17 cellular contexts compared by ENCODE assay signal in genomic region chr6:33405541-33405940, GRCh38. TPM values are rescaled to one million over a fixed set of nuclear protein-coding genes. Genes with fewer than 3 reads are reported as not detected.
DNase-seq lines count a peak whose midpoint lies in the region; ATAC-seq lines count a peak whose summit lies in the region.
"Had no signal": no experiment of that assay in that cellular context is flagged by ENCODE, and none has a peak within 500 bp of the region (broad histone marks: within the 10 kb centered on the region; RNA-seq: fewer than 3 reads in every experiment).

No MANE protein-coding gene starts in this region.

- intact Hi-C loops in activated T-helper 2 cell treated with anti-CD3 and anti-CD28 coated beads, Interferon-gamma antibody, Interleukin-2, Interleukin-4, amounts not matched to agents 10 μg/mL and 5 μg/mL and 100 μg/mL, durations not matched to agents 14 hours and 24 hours and 36 hours (cut with micrococcal nuclease) = no loop called here

- peaks cover 38% of the 10 kb centered on the region for H3K36me3 Mint-ChIP-seq in activated naive CD8-positive, alpha-beta T cell treated with anti-CD3 and anti-CD28 coated beads, Interleukin-2, amount 10 ng/mL, durations not matched to agents 7 days and 5 days
- peaks cover 46% of the 10 kb centered on the region for H3K36me3 Mint-ChIP-seq in activated naive CD8-positive, alpha-beta T cell treated with anti-CD3 and anti-CD28 coated beads for 36 hours
- peaks cover 82% of the 10 kb centered on the region for H3K36me3 Mint-ChIP-seq in activated T-helper 2 cell treated with anti-CD3 and anti-CD28 coated beads, Interferon-gamma antibody, Interleukin-2, Interleukin-4, amounts not matched to agents 10 μg/mL and 5 μg/mL and 100 μg/mL, durations not matched to agents 14 hours and 24 hours and 36 hours (ENCODE audit: low read depth)
- H3K36me3 Mint-ChIP-seq in stimulated activated naive B cell treated with anti-CD40 and anti-IgM and Interleukin-4, amounts not matched to agents 10 μg/mL and 1 μg/mL and 100 μg/mL, for 72 hours = peaks cover 9 to 14% of the 10 kb centered on the region in 2 donors

- peaks cover 19% of the 10 kb centered on the region for H3K4me1 Mint-ChIP-seq in activated naive CD8-positive, alpha-beta T cell treated with anti-CD3 and anti-CD28 coated beads, Interleukin-2, amount 10 ng/mL, durations not matched to agents 7 days and 5 days
- peaks cover 9% of the 10 kb centered on the region for H3K4me1 Mint-ChIP-seq in activated naive CD8-positive, alpha-beta T cell treated with anti-CD3 and anti-CD28 coated beads for 36 hours
- peaks cover 24% of the 10 kb centered on the region for H3K4me1 Mint-ChIP-seq in activated T-helper 2 cell treated with anti-CD3 and anti-CD28 coated beads, Interferon-gamma antibody, Interleukin-2, Interleukin-4, amounts not matched to agents 10 μg/mL and 5 μg/mL and 100 μg/mL, durations not matched to agents 14 hours and 24 hours and 36 hours (ENCODE audit: low read depth)
- H3K4me1 Mint-ChIP-seq in stimulated activated naive B cell treated with anti-CD40 and anti-IgM and Interleukin-4, amounts not matched to agents 10 μg/mL and 1 μg/mL and 100 μg/mL, for 72 hours = peaks cover 10 to 11% of the 10 kb centered on the region in 2 donors

- no peaks in the 10 kb centered on the region for H3K27me3 Mint-ChIP-seq in activated naive CD8-positive, alpha-beta T cell treated with anti-CD3 and anti-CD28 coated beads, Interleukin-2, amount 10 ng/mL, durations not matched to agents 7 days and 5 days
- H3K27me3 Mint-ChIP-seq in activated naive CD8-positive, alpha-beta T cell treated with anti-CD3 and anti-CD28 coated beads for 36 hours = no peaks in the 10 kb centered on the region
- H3K27me3 Mint-ChIP-seq in activated T-helper 2 cell treated with anti-CD3 and anti-CD28 coated beads, Interferon-gamma antibody, Interleukin-2, Interleukin-4, amounts not matched to agents 10 μg/mL and 5 μg/mL and 100 μg/mL, durations not matched to agents 14 hours and 24 hours and 36 hours (ENCODE audit: low read depth) = no peaks in the 10 kb centered on the region
- no peaks in the 10 kb centered on the region for H3K27me3 Mint-ChIP-seq in stimulated activated naive B cell treated with anti-CD40 and anti-IgM and Interleukin-4, amounts not matched to agents 10 μg/mL and 1 μg/mL and 100 μg/mL, for 72 hours
- H3K27me3 Mint-ChIP-seq: progenitor cell of endocrine pancreas had no signal

- ATAC-seq in activated naive CD8-positive, alpha-beta T cell treated with anti-CD3 and anti-CD28 coated beads, Interleukin-2, amount 10 ng/mL, durations not matched to agents 7 days and 5 days (ENCODE audit: low read depth) = no peak
- ATAC-seq in stimulated activated naive B cell treated with anti-CD40 and anti-IgM and Interleukin-4, amounts not matched to agents 10 μg/mL and 1 μg/mL and 100 μg/mL, for 72 hours (replicated peaks) = no peak
- ATAC-seq: activated T-cell treated with anti-CD3 and anti-CD28 coated beads, Interleukin-2, amount 50 U/mL, for 72 hours; left colon had no signal

- peak overlapping the region; percentile 14 for H3K4me3 Mint-ChIP-seq in activated naive CD8-positive, alpha-beta T cell treated with anti-CD3 and anti-CD28 coated beads, Interleukin-2, amount 10 ng/mL, durations not matched to agents 7 days and 5 days
- H3K4me3 Mint-ChIP-seq in activated naive CD8-positive, alpha-beta T cell treated with anti-CD3 and anti-CD28 coated beads for 36 hours = no peak overlapping the region
- no peak overlapping the region for H3K4me3 Mint-ChIP-seq in activated T-helper 2 cell treated with anti-CD3 and anti-CD28 coated beads, Interferon-gamma antibody, Interleukin-2, Interleukin-4, amounts not matched to agents 10 μg/mL and 5 μg/mL and 100 μg/mL, durations not matched to agents 14 hours and 24 hours and 36 hours (ENCODE audit: low read depth)
- H3K4me3 Mint-ChIP-seq in stimulated activated naive B cell treated with anti-CD40 and anti-IgM and Interleukin-4, amounts not matched to agents 10 μg/mL and 1 μg/mL and 100 μg/mL, for 72 hours = no peak overlapping the region
- H3K4me3 Mint-ChIP-seq: activated T-cell treated with anti-CD3 and anti-CD28 coated beads, Interleukin-2, amount 50 U/mL, for 72 hours had no signal

- POLR2A ChIA-PET in activated naive CD8-positive, alpha-beta T cell treated with anti-CD3 and anti-CD28 coated beads, Interleukin-2, amount 10 ng/mL, durations not matched to agents 7 days and 5 days (lab: Charles Lee) = interaction anchor here (0.6 to 1.2 kb wide), 4 partner anchors 9 to 132 kb away, joined by 3 to 5 read pairs (median 4); partner anchors contain the start of gene CUTA

- DNase-seq in activated naive CD8-positive, alpha-beta T cell treated with anti-CD3 and anti-CD28 coated beads, Interleukin-2, amount 10 ng/mL, durations not matched to agents 7 days and 5 days = no peak
- DNase-seq in activated naive CD8-positive, alpha-beta T cell treated with anti-CD3 and anti-CD28 coated beads for 36 hours = no peak
- DNase-seq in HT1080 (ENCODE audit: low read depth) (peak; percentile 16), GDM1 (lab: John Stamatoyannopoulos, UW) (no peak), NCI-H446 treated with DMSO at 0.1 percent for 48 hours (lab: John Stamatoyannopoulos, UW) (no peak)
- DNase-seq in activated T-helper 2 cell treated with anti-CD3 and anti-CD28 coated beads, Interferon-gamma antibody, Interleukin-2, Interleukin-4, amounts not matched to agents 10 μg/mL and 5 μg/mL and 100 μg/mL, durations not matched to agents 14 hours and 24 hours and 36 hours (ENCODE audit: low spot score) = no peak
- no peak for DNase-seq in stimulated activated naive B cell treated with anti-CD40 and anti-IgM and Interleukin-4, amounts not matched to agents 10 μg/mL and 1 μg/mL and 100 μg/mL, for 72 hours
- DNase-seq: activated CD4-positive, alpha-beta T cell treated with anti-CD3 and anti-CD28 coated beads, Interleukin-2, amount 50 U/mL, for 4 hours; activated T-cell treated with anti-CD3 and anti-CD28 coated beads, Interleukin-2, amount 50 U/mL, for 72 hours; HCEC 1CT; head of caudate nucleus; left colon; NCI-H526 treated with DMSO at 0.1 percent for 48 hours; stimulated activated CD4-positive, alpha-beta T cell treated with anti-CD3 and anti-CD28 coated beads, Interleukin-2, amount 100 ng/mL, for 24 hours; stimulated activated naive CD4-positive, alpha-beta T cell treated with Interleukin-2 at 50 U/mL for 16 hours; thyroid gland had no signal

- no peaks in the 10 kb centered on the region for H3K9me3 Mint-ChIP-seq in activated naive CD8-positive, alpha-beta T cell treated with anti-CD3 and anti-CD28 coated beads, Interleukin-2, amount 10 ng/mL, durations not matched to agents 7 days and 5 days
- H3K9me3 Mint-ChIP-seq in activated naive CD8-positive, alpha-beta T cell treated with anti-CD3 and anti-CD28 coated beads for 36 hours = no peaks in the 10 kb centered on the region
- H3K9me3 Mint-ChIP-seq in activated T-helper 2 cell treated with anti-CD3 and anti-CD28 coated beads, Interferon-gamma antibody, Interleukin-2, Interleukin-4, amounts not matched to agents 10 μg/mL and 5 μg/mL and 100 μg/mL, durations not matched to agents 14 hours and 24 hours and 36 hours = no peaks in the 10 kb centered on the region
- no peaks in the 10 kb centered on the region for H3K9me3 Mint-ChIP-seq in stimulated activated naive B cell treated with anti-CD40 and anti-IgM and Interleukin-4, amounts not matched to agents 10 μg/mL and 1 μg/mL and 100 μg/mL, for 72 hours
- H3K9me3 Mint-ChIP-seq: activated T-cell treated with anti-CD3 and anti-CD28 coated beads, Interleukin-2, amount 50 U/mL, for 72 hours had no signal

- H3K27ac Mint-ChIP-seq in activated naive CD8-positive, alpha-beta T cell treated with anti-CD3 and anti-CD28 coated beads, Interleukin-2, amount 10 ng/mL, durations not matched to agents 7 days and 5 days = peak overlapping the region; percentile 56
- no peak overlapping the region for H3K27ac Mint-ChIP-seq in activated naive CD8-positive, alpha-beta T cell treated with anti-CD3 and anti-CD28 coated beads for 36 hours
- H3K27ac Mint-ChIP-seq in activated T-helper 2 cell treated with anti-CD3 and anti-CD28 coated beads, Interferon-gamma antibody, Interleukin-2, Interleukin-4, amounts not matched to agents 10 μg/mL and 5 μg/mL and 100 μg/mL, durations not matched to agents 14 hours and 24 hours and 36 hours = peak overlapping the region; percentile 28
- H3K27ac Mint-ChIP-seq in stimulated activated naive B cell treated with anti-CD40 and anti-IgM and Interleukin-4, amounts not matched to agents 10 μg/mL and 1 μg/mL and 100 μg/mL, for 72 hours = peak overlapping the region; percentile 47
- H3K27ac Mint-ChIP-seq: activated T-cell treated with anti-CD3 and anti-CD28 coated beads, Interleukin-2, amount 50 U/mL, for 72 hours; progenitor cell of endocrine pancreas had no signal

RNA-seq across cellular contexts. Expression of gene PHF1, which starts 5.3 kb away (rescaled TPM):
- total RNA-seq in activated naive CD8-positive, alpha-beta T cell treated with anti-CD3 and anti-CD28 coated beads, Interleukin-2, amount 10 ng/mL, durations not matched to agents 7 days and 5 days = 100 to 1,000 TPM in 1 of 2 experiments, 10 to 100 TPM in 1; 98.3 to 105 TPM
- 10 to 100 TPM; 23.5 to 26.0 TPM for total RNA-seq in activated naive CD8-positive, alpha-beta T cell treated with anti-CD3 and anti-CD28 coated beads for 36 hours
- total RNA-seq in HT1080 (2014; rRNA removed; shearing (Covaris generic)) = 27.0 and 30.8 TPM in 2 replicates
- 30.8 and 36.3 TPM in 2 replicates for polyA plus RNA-seq in HT1080 (2015; cell fraction: cytosol; rRNA removed)
- polyA plus RNA-seq in HT1080 (2015; cell fraction: nucleus; rRNA removed) = 104 and 109 TPM in 2 replicates
- 33.0 and 39.1 TPM in 2 replicates for total RNA-seq in activated T-helper 2 cell treated with anti-CD3 and anti-CD28 coated beads, Interferon-gamma antibody, Interleukin-2, Interleukin-4, amounts not matched to agents 10 μg/mL and 5 μg/mL and 100 μg/mL, durations not matched to agents 14 hours and 24 hours and 36 hours

RNA-seq across cellular contexts. Expression of gene CUTA, which starts 12.4 kb away (rescaled TPM):
- 100 to 1,000 TPM; 202 to 209 TPM for total RNA-seq in activated naive CD8-positive, alpha-beta T cell treated with anti-CD3 and anti-CD28 coated beads, Interleukin-2, amount 10 ng/mL, durations not matched to agents 7 days and 5 days
- 100 to 1,000 TPM; 125 to 126 TPM for total RNA-seq in activated naive CD8-positive, alpha-beta T cell treated with anti-CD3 and anti-CD28 coated beads for 36 hours
- total RNA-seq in HT1080 (2014; rRNA removed; shearing (Covaris generic)) = 266 and 270 TPM in 2 replicates
- 173 and 193 TPM in 2 replicates for polyA plus RNA-seq in HT1080 (2015; cell fraction: cytosol; rRNA removed)
- 95.1 and 106 TPM in 2 replicates for polyA plus RNA-seq in HT1080 (2015; cell fraction: nucleus; rRNA removed)
- total RNA-seq in activated T-helper 2 cell treated with anti-CD3 and anti-CD28 coated beads, Interferon-gamma antibody, Interleukin-2, Interleukin-4, amounts not matched to agents 10 μg/mL and 5 μg/mL and 100 μg/mL, durations not matched to agents 14 hours and 24 hours and 36 hours = 143 and 146 TPM in 2 replicates

RNA-seq across cellular contexts. Expression of gene KIFC1, which starts 13.9 kb away (rescaled TPM):
- total RNA-seq in activated naive CD8-positive, alpha-beta T cell treated with anti-CD3 and anti-CD28 coated beads, Interleukin-2, amount 10 ng/mL, durations not matched to agents 7 days and 5 days = 100 to 1,000 TPM; 117 to 127 TPM
- total RNA-seq in activated naive CD8-positive, alpha-beta T cell treated with anti-CD3 and anti-CD28 coated beads for 36 hours = 10 to 100 TPM; 74.1 to 76.9 TPM
- total RNA-seq in HT1080 (2014; rRNA removed; shearing (Covaris generic)) = 80.5 and 105 TPM in 2 replicates
- polyA plus RNA-seq in HT1080 (2015; cell fraction: cytosol; rRNA removed) = 43.6 and 54.4 TPM in 2 replicates
- polyA plus RNA-seq in HT1080 (2015; cell fraction: nucleus; rRNA removed) = 157 and 158 TPM in 2 replicates
- total RNA-seq in activated T-helper 2 cell treated with anti-CD3 and anti-CD28 coated beads, Interferon-gamma antibody, Interleukin-2, Interleukin-4, amounts not matched to agents 10 μg/mL and 5 μg/mL and 100 μg/mL, durations not matched to agents 14 hours and 24 hours and 36 hours = 78.3 and 80.9 TPM in 2 replicates

RNA-seq across cellular contexts. Expression of gene SYNGAP1, which starts 14.3 kb away (rescaled TPM):
- 10 to 100 TPM; 53.3 to 60.1 TPM for total RNA-seq in activated naive CD8-positive, alpha-beta T cell treated with anti-CD3 and anti-CD28 coated beads, Interleukin-2, amount 10 ng/mL, durations not matched to agents 7 days and 5 days
- 10 to 100 TPM; 26.4 to 29.3 TPM for total RNA-seq in activated naive CD8-positive, alpha-beta T cell treated with anti-CD3 and anti-CD28 coated beads for 36 hours
- total RNA-seq in HT1080 (2014; rRNA removed; shearing (Covaris generic)) = 1.4 and 1.7 TPM in 2 replicates
- polyA plus RNA-seq in HT1080 (2015; cell fraction: cytosol; rRNA removed) = 3.1 and 3.2 TPM in 2 replicates
- 26.4 and 32.3 TPM in 2 replicates for polyA plus RNA-seq in HT1080 (2015; cell fraction: nucleus; rRNA removed)
- 60.1 and 71.3 TPM in 2 replicates for total RNA-seq in activated T-helper 2 cell treated with anti-CD3 and anti-CD28 coated beads, Interferon-gamma antibody, Interleukin-2, Interleukin-4, amounts not matched to agents 10 μg/mL and 5 μg/mL and 100 μg/mL, durations not matched to agents 14 hours and 24 hours and 36 hours

RNA-seq across cellular contexts. Expression of gene ZBTB9, which starts 48.8 kb away (rescaled TPM):
- total RNA-seq in activated naive CD8-positive, alpha-beta T cell treated with anti-CD3 and anti-CD28 coated beads, Interleukin-2, amount 10 ng/mL, durations not matched to agents 7 days and 5 days = 1 to 10 TPM; 9.1 to 9.8 TPM
- total RNA-seq in activated naive CD8-positive, alpha-beta T cell treated with anti-CD3 and anti-CD28 coated beads for 36 hours = 10 to 100 TPM; 11.3 to 11.7 TPM
- total RNA-seq in HT1080 (2014; rRNA removed; shearing (Covaris generic)) = 8.2 and 8.4 TPM in 2 replicates
- 8.4 and 9.5 TPM in 2 replicates for polyA plus RNA-seq in HT1080 (2015; cell fraction: cytosol; rRNA removed)
- polyA plus RNA-seq in HT1080 (2015; cell fraction: nucleus; rRNA removed) = 16.9 and 18.2 TPM in 2 replicates
- 11.4 and 11.5 TPM in 2 replicates for total RNA-seq in activated T-helper 2 cell treated with anti-CD3 and anti-CD28 coated beads, Interferon-gamma antibody, Interleukin-2, Interleukin-4, amounts not matched to agents 10 μg/mL and 5 μg/mL and 100 μg/mL, durations not matched to agents 14 hours and 24 hours and 36 hours
